1 cellular context compared by ENCODE assay signal in the genomic region with DNA sequence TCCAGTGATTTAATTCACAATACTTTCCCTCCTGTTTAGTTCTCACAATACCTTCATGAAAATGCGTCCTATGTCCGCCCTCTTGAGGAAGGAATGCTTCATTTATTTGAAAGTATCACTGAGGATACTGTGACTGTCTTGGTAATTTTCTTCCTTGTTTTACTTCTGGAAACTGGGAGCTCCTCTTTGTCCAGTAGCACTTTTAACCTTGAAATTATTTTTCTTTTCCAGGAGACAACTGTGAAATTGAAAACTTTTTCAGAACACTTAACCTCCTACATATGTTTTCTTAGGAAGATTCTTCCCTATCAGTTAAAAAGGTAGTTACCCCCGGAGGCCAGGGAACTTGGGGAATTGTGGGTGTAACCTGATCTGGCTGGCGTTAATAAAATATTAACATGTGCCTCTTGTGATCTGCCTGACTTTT.
A peak's percentile ranks its signal among the peaks of the same experiment; 100 is the strongest.
TF ChIP-seq lines count a peak whose summit lies in the region.

No MANE protein-coding gene starts in this region.

TF ChIP-seq in HepG2, 621 proteins besides CTCF, POLR2A, EP300 and RAD21 (continued from another document and continues in another):
- TF ChIP-seq, protein P1, sequence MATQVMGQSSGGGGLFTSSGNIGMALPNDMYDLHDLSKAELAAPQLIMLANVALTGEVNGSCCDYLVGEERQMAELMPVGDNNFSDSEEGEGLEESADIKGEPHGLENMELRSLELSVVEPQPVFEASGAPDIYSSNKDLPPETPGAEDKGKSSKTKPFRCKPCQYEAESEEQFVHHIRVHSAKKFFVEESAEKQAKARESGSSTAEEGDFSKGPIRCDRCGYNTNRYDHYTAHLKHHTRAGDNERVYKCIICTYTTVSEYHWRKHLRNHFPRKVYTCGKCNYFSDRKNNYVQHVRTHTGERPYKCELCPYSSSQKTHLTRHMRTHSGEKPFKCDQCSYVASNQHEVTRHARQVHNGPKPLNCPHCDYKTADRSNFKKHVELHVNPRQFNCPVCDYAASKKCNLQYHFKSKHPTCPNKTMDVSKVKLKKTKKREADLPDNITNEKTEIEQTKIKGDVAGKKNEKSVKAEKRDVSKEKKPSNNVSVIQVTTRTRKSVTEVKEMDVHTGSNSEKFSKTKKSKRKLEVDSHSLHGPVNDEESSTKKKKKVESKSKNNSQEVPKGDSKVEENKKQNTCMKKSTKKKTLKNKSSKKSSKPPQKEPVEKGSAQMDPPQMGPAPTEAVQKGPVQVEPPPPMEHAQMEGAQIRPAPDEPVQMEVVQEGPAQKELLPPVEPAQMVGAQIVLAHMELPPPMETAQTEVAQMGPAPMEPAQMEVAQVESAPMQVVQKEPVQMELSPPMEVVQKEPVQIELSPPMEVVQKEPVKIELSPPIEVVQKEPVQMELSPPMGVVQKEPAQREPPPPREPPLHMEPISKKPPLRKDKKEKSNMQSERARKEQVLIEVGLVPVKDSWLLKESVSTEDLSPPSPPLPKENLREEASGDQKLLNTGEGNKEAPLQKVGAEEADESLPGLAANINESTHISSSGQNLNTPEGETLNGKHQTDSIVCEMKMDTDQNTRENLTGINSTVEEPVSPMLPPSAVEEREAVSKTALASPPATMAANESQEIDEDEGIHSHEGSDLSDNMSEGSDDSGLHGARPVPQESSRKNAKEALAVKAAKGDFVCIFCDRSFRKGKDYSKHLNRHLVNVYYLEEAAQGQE (IDR thresholded peaks at IDR 0.05; ENCODE audit: borderline replicate concordance in 1 of 2, low read depth in 1 of 2, low read length in 2 of 2) = no peak
- TF ChIP-seq ZNF546 (CRISPR knock-in tag; conservative IDR thresholded peaks at IDR 0.05) (no peak), ZNF337 (CRISPR knock-in tag; IDR thresholded peaks at IDR 0.05; ENCODE audit: borderline replicate concordance, low read depth) (no peak), HOMEZ (CRISPR knock-in tag; IDR thresholded peaks at IDR 0.05; ENCODE audit: low read depth) (no peak), IRX3 (CRISPR knock-in tag; IDR thresholded peaks at IDR 0.05; ENCODE audit: borderline replicate concordance, low read depth) (no peak), ZNF331 (CRISPR knock-in tag; IDR thresholded peaks at IDR 0.05) (no peak), KLF9 (CRISPR knock-in tag; IDR thresholded peaks at IDR 0.05; ENCODE audit: low read depth) (no peak), ZNF556 (CRISPR knock-in tag; IDR thresholded peaks at IDR 0.05; ENCODE audit: borderline replicate concordance) (no peak), YEATS2 (CRISPR knock-in tag; IDR thresholded peaks at IDR 0.05; ENCODE audit: borderline replicate concordance) (no peak), CCAR2 (optimal IDR thresholded peaks at IDR 0.05; ENCODE audit: low read depth, low read length) (no peak), ZNF12 (CRISPR knock-in tag; IDR thresholded peaks at IDR 0.05) (no peak), NR1H2 (CRISPR knock-in tag; IDR thresholded peaks at IDR 0.05; ENCODE audit: borderline replicate concordance, low read depth) (no peak), HNF1B (CRISPR knock-in tag; IDR thresholded peaks at IDR 0.05) (no peak), MED8 (CRISPR knock-in tag; IDR thresholded peaks at IDR 0.05; ENCODE audit: insufficient replicate concordance) (no peak), ATF3 (CRISPR knock-in tag; IDR thresholded peaks at IDR 0.05) (no peak), PPARG (CRISPR knock-in tag; conservative IDR thresholded peaks at IDR 0.05) (0 out of 2 replicates have a peak, but pooled peaks have one; percentile 10), FOXK2 (IDR thresholded peaks at IDR 0.05) (no peak), ATF4 (CRISPR knock-in tag; IDR thresholded peaks at IDR 0.05) (no peak), ZNF234 (CRISPR knock-in tag; conservative IDR thresholded peaks at IDR 0.05) (no peak), ZNF691 (CRISPR knock-in tag; IDR thresholded peaks at IDR 0.05; ENCODE audit: borderline replicate concordance, low read depth) (no peak), ESRRA (CRISPR knock-in tag; IDR thresholded peaks at IDR 0.05; ENCODE audit: low read depth) (no peak), SSRP1 (CRISPR knock-in tag; IDR thresholded peaks at IDR 0.05) (no peak), HOXA7 (CRISPR knock-in tag; IDR thresholded peaks at IDR 0.05) (no peak), ELF3 (CRISPR knock-in tag; IDR thresholded peaks at IDR 0.05) (peak; percentile 66; the same call in 1 of the 2 replicates), ATF1 (CRISPR knock-in tag; IDR thresholded peaks at IDR 0.05) (0 out of 2 replicates have a peak, but pooled peaks have one; percentile 17), SP140L (CRISPR knock-in tag; IDR thresholded peaks at IDR 0.05; ENCODE audit: borderline replicate concordance) (no peak), GTF3A (CRISPR knock-in tag; conservative IDR thresholded peaks at IDR 0.05) (no peak), ZNF142 (CRISPR knock-in tag; IDR thresholded peaks at IDR 0.05) (no peak), SMC3 (IDR thresholded peaks at IDR 0.05; ENCODE audit: low read length) (peak; percentile 60), NCOA2 (CRISPR knock-in tag; IDR thresholded peaks at IDR 0.05) (no peak), ZBTB7A (CRISPR knock-in tag; IDR thresholded peaks at IDR 0.05) (no peak), REL (CRISPR knock-in tag; conservative IDR thresholded peaks at IDR 0.05) (no peak), ZNF274 (CRISPR knock-in tag; IDR thresholded peaks at IDR 0.05) (no peak), E2F5 (CRISPR knock-in tag; conservative IDR thresholded peaks at IDR 0.05) (no peak), MAX (IDR thresholded peaks at IDR 0.05) (no peak), CCDC6 (CRISPR knock-in tag; IDR thresholded peaks at IDR 0.05) (no peak), ZNF282 (IDR thresholded peaks at IDR 0.05; ENCODE audit: partially characterized antibody) (no peak), HNRNPH1 (optimal IDR thresholded peaks at IDR 0.05; ENCODE audit: low read depth, low read length) (no peak), ZFP90 (CRISPR knock-in tag; IDR thresholded peaks at IDR 0.05; ENCODE audit: borderline replicate concordance) (no peak), EHMT2 (IDR thresholded peaks at IDR 0.05; ENCODE audit: borderline replicate concordance, low read depth, low read length) (no peak)
- TF ChIP-seq, protein P2, sequence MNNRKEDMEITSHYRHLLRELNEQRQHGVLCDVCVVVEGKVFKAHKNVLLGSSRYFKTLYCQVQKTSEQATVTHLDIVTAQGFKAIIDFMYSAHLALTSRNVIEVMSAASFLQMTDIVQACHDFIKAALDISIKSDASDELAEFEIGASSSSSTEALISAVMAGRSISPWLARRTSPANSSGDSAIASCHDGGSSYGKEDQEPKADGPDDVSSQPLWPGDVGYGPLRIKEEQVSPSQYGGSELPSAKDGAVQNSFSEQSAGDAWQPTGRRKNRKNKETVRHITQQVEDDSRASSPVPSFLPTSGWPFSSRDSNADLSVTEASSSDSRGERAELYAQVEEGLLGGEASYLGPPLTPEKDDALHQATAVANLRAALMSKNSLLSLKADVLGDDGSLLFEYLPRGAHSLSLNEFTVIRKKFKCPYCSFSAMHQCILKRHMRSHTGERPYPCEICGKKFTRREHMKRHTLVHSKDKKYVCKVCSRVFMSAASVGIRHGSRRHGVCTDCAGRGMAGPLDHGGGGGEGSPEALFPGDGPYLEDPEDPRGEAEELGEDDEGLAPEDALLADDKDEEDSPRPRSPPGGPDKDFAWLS (CRISPR knock-in tag; IDR thresholded peaks at IDR 0.05; ENCODE audit: borderline replicate concordance) = no peak
- TF ChIP-seq, protein P3, sequence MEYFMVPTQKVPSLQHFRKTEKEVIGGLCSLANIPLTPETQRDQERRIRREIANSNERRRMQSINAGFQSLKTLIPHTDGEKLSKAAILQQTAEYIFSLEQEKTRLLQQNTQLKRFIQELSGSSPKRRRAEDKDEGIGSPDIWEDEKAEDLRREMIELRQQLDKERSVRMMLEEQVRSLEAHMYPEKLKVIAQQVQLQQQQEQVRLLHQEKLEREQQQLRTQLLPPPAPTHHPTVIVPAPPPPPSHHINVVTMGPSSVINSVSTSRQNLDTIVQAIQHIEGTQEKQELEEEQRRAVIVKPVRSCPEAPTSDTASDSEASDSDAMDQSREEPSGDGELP (IDR thresholded peaks at IDR 0.05; ENCODE audit: borderline replicate concordance, low read depth) = no peak
- TF ChIP-seq, protein P4, sequence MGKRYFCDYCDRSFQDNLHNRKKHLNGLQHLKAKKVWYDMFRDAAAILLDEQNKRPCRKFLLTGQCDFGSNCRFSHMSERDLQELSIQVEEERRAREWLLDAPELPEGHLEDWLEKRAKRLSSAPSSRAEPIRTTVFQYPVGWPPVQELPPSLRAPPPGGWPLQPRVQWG (CRISPR knock-in tag; IDR thresholded peaks at IDR 0.05; ENCODE audit: borderline replicate concordance, low read depth) = no peak
